In genomic region chr1:35505911-35506798, GRCh38 we compare ENCODE assay signal across 9 cellular contexts. TPM values are rescaled to one million over a fixed set of nuclear protein-coding genes. Genes with fewer than 3 reads are reported as not detected.
A peak's percentile ranks its signal among the peaks of the same experiment; 100 is the strongest.
DNase-seq lines count a peak whose midpoint lies in the region; ATAC-seq and TF ChIP-seq lines count a peak whose summit lies in the region.
"Had no signal": no experiment of that assay in that cellular context is flagged by ENCODE, and none has a peak within 500 bp of the region (broad histone marks: within the 10 kb centered on the region; RNA-seq: fewer than 3 reads in every experiment).

No MANE protein-coding gene starts in this region.

- POLR2A ChIA-PET in activated CD8-positive, alpha-beta T cell treated with anti-CD3 and anti-CD28 coated beads for 36 hours (lab: Charles Lee), result interaction anchor here (0.7 to 1.2 kb wide), 7 partner anchors 23 to 263 kb away, joined by 3 to 8 read pairs (median 3); partner anchors contain the start of genes CLSPN, KIAA0319L and NCDN

- H3K27ac Mint-ChIP-seq in activated CD8-positive, alpha-beta T cell treated with anti-CD3 and anti-CD28 coated beads for 36 hours, result peak overlapping the region; percentile 88
- peak overlapping the region; percentile 92 for H3K27ac Mint-ChIP-seq in stimulated activated effector memory CD8-positive, alpha-beta T cell treated with anti-CD3 and anti-CD28 coated beads, Interleukin-12 subunit alpha, Interleukin-12 subunit beta, amount 100 ng/mL, for 72 hours
- no peak overlapping the region for H3K27ac Mint-ChIP-seq in endothelial cell (ENCODE audit: unreplicated experiment)
- H3K27ac Mint-ChIP-seq: nephron had no signal

- CTCF ChIA-PET in activated CD8-positive, alpha-beta T cell treated with anti-CD3 and anti-CD28 coated beads for 36 hours (lab: Charles Lee), result interaction anchor here (2.1 kb wide), 1 partner anchor 56 kb away, joined by 11 read pairs; no protein-coding TSS in a partner anchor

- WGBS in ovary, 3 donors, result 82 to 87% (median 84%) methylated on average over 4 of the region's 4 CpGs

- H3K36me3 Mint-ChIP-seq in activated CD8-positive, alpha-beta T cell treated with anti-CD3 and anti-CD28 coated beads for 36 hours (ENCODE audit: low read depth), result peaks cover 20% of the 10 kb centered on the region
- peaks cover 10% of the 10 kb centered on the region for H3K36me3 Mint-ChIP-seq in stimulated activated effector memory CD8-positive, alpha-beta T cell treated with anti-CD3 and anti-CD28 coated beads, Interleukin-12 subunit alpha, Interleukin-12 subunit beta, amount 100 ng/mL, for 72 hours
- H3K36me3 Mint-ChIP-seq in endothelial cell (ENCODE audit: low read depth, unreplicated experiment), result peaks cover 10% of the 10 kb centered on the region

- no peaks in the 10 kb centered on the region for H3K9me3 Mint-ChIP-seq in activated CD8-positive, alpha-beta T cell treated with anti-CD3 and anti-CD28 coated beads for 36 hours
- H3K9me3 Mint-ChIP-seq in stimulated activated effector memory CD8-positive, alpha-beta T cell treated with anti-CD3 and anti-CD28 coated beads, Interleukin-12 subunit alpha, Interleukin-12 subunit beta, amount 100 ng/mL, for 72 hours, result no peaks in the 10 kb centered on the region
- H3K9me3 Mint-ChIP-seq in endothelial cell (ENCODE audit: unreplicated experiment), result no peaks in the 10 kb centered on the region
- H3K9me3 Mint-ChIP-seq: nephron had no signal

- no peak for TF ChIP-seq EP300 in ovary (IDR thresholded peaks at IDR 0.05)

- H3K27me3 ChIP-seq in ovary, result no peaks in the 10 kb centered on the region

- peak; percentile 45 for ATAC-seq in GM18858 (IDR thresholded peaks at IDR 0.05; ENCODE audit: unreplicated experiment)
- ATAC-seq in activated CD8-positive, alpha-beta T cell treated with anti-CD3 and anti-CD28 coated beads for 36 hours, result peak; percentile 82
- ATAC-seq in stimulated activated effector memory CD8-positive, alpha-beta T cell treated with anti-CD3 and anti-CD28 coated beads, Interleukin-12 subunit alpha, Interleukin-12 subunit beta, amount 100 ng/mL, for 72 hours, result peak; percentile 91

- DNase-seq in AG20443 (ENCODE audit: low spot score) (peak; percentile 66), LoVo (ENCODE audit: low spot score) (peak; percentile 69), fibroblast of peridontal ligament (ENCODE audit: extremely low read depth) (peak; percentile 96), endothelial cell (ENCODE audit: low spot score) (no peak), ovary (no peak)
- peak; percentile 69 for DNase-seq in activated CD8-positive, alpha-beta T cell treated with anti-CD3 and anti-CD28 coated beads for 36 hours
- peak; percentile 11 to 67 for DNase-seq in stimulated activated effector memory CD8-positive, alpha-beta T cell treated with anti-CD3 and anti-CD28 coated beads, Interleukin-12 subunit alpha, Interleukin-12 subunit beta, amount 100 ng/mL, for 72 hours (ENCODE audit: low spot score in 2 of 2)

- H3K4me1 ChIP-seq in ovary (ENCODE audit: insufficient read depth), result peaks cover 3% of the 10 kb centered on the region

- H3K27me3 Mint-ChIP-seq in activated CD8-positive, alpha-beta T cell treated with anti-CD3 and anti-CD28 coated beads for 36 hours, result no peaks in the 10 kb centered on the region
- H3K27me3 Mint-ChIP-seq in endothelial cell (ENCODE audit: unreplicated experiment), result peaks cover 1% of the 10 kb centered on the region

- intact Hi-C loops in activated CD8-positive, alpha-beta T cell treated with anti-CD3 and anti-CD28 coated beads for 36 hours (cut with micrococcal nuclease), result no loop called here
- intact Hi-C loops in ovary (cut with DNase I), result no loop called here

- H3K4me3 ChIP-seq in ovary, result no peak overlapping the region

- no peak for TF ChIP-seq CTCF in activated CD8-positive, alpha-beta T cell treated with anti-CD3 and anti-CD28 coated beads for 36 hours (IDR thresholded peaks at IDR 0.05)
- TF ChIP-seq CTCF in endothelial cell (IDR thresholded peaks at IDR 0.05; ENCODE audit: unreplicated experiment), result no peak
- TF ChIP-seq CTCF in ovary (IDR thresholded peaks at IDR 0.05), result no peak

- no peaks in the 10 kb centered on the region for H3K9me3 ChIP-seq in ovary

- TF ChIP-seq POLR2A in ovary (IDR thresholded peaks at IDR 0.05), result no peak

- H3K36me3 ChIP-seq in ovary, result no peaks in the 10 kb centered on the region

- no peak overlapping the region for H3K27ac ChIP-seq in ovary

- H3K4me1 Mint-ChIP-seq in activated CD8-positive, alpha-beta T cell treated with anti-CD3 and anti-CD28 coated beads for 36 hours (ENCODE audit: low read depth), result peaks cover 50% of the 10 kb centered on the region
- H3K4me1 Mint-ChIP-seq in stimulated activated effector memory CD8-positive, alpha-beta T cell treated with anti-CD3 and anti-CD28 coated beads, Interleukin-12 subunit alpha, Interleukin-12 subunit beta, amount 100 ng/mL, for 72 hours, result peaks cover 65% of the 10 kb centered on the region
- peaks cover 16% of the 10 kb centered on the region for H3K4me1 Mint-ChIP-seq in endothelial cell (ENCODE audit: unreplicated experiment)
- H3K4me1 Mint-ChIP-seq: nephron had no signal

- peak overlapping the region; percentile 16 for H3K4me3 Mint-ChIP-seq in activated CD8-positive, alpha-beta T cell treated with anti-CD3 and anti-CD28 coated beads for 36 hours
- peak overlapping the region; percentile 56 for H3K4me3 Mint-ChIP-seq in stimulated activated effector memory CD8-positive, alpha-beta T cell treated with anti-CD3 and anti-CD28 coated beads, Interleukin-12 subunit alpha, Interleukin-12 subunit beta, amount 100 ng/mL, for 72 hours
- H3K4me3 Mint-ChIP-seq in endothelial cell (ENCODE audit: unreplicated experiment), result no peak overlapping the region
- H3K4me3 Mint-ChIP-seq: nephron had no signal

RNA-seq across cellular contexts. Expression of gene KIAA0319L, which starts 51.0 kb away (rescaled TPM):
- total RNA-seq in activated CD8-positive, alpha-beta T cell treated with anti-CD3 and anti-CD28 coated beads for 36 hours, result 10 to 100 TPM; 22.8 to 30.9 TPM
- total RNA-seq in endothelial cell (ENCODE audit: unreplicated experiment), result 69.2 TPM
- 10 to 100 TPM; 32.5 to 66.7 (median 42.7) TPM for total RNA-seq in ovary
- polyA plus RNA-seq in ovary, result 10 to 100 TPM; 18.2 to 78.3 TPM

RNA-seq across cellular contexts. Expression of gene NCDN, which starts 51.4 kb away (rescaled TPM):
- total RNA-seq in activated CD8-positive, alpha-beta T cell treated with anti-CD3 and anti-CD28 coated beads for 36 hours, result 10 to 100 TPM; 17.3 to 17.5 TPM
- total RNA-seq in endothelial cell (ENCODE audit: unreplicated experiment) (21.6 TPM), ovary (10 to 100 TPM; 15.4 to 36.2 (median 28.2) TPM)
- polyA plus RNA-seq in ovary, result 10 to 100 TPM in 1 of 2 donors, 1 to 10 TPM in 1; 5.9 to 13.6 TPM

Comparison
In these comparisons a context has a peak if more than half of its experiments do, and no peak if none do; other contexts are left out.
1. DNase-seq: peak in AG20443 (single experiment), LoVo (single experiment), activated CD8-positive, alpha-beta T cell treated with anti-CD3 and anti-CD28 coated beads for 36 hours (single experiment), fibroblast of peridontal ligament (single experiment) and stimulated activated effector memory CD8-positive, alpha-beta T cell treated with anti-CD3 and anti-CD28 coated beads, Interleukin-12 subunit alpha, Interleukin-12 subunit beta, amount 100 ng/mL, for 72 hours (2 of 2); none in endothelial cell (single experiment) and ovary (0 of 5).
2. Peak in every context shown above with its lines, with median percentiles within 50 percentile points of each other: ATAC-seq.